ENCODE assay signal across 8 cellular contexts in genomic region chr1:201828820-201829774, GRCh38. TPM values are rescaled to one million over a fixed set of nuclear protein-coding genes. Genes with fewer than 3 reads are reported as not detected.
DNase-seq lines count a peak whose midpoint lies in the region; ATAC-seq and TF ChIP-seq lines count a peak whose summit lies in the region.

TSS of gene IPO9 (plus strand) at chr1:201829157. CDS start at chr1:201829210, 53 bp downstream.

- POLR2A ChIA-PET in Panc1 (lab: Charles Lee), result interaction anchor here (0.6 kb wide), 2 partner anchors 19 to 54 kb away, joined by 4 to 8 read pairs; no protein-coding TSS in a partner anchor

- CTCF ChIA-PET in Panc1 (lab: Charles Lee), result interaction anchor here (0.6 to 1.1 kb wide), 2 partner anchors 35 to 45 kb away, joined by 4 to 5 read pairs; no protein-coding TSS in a partner anchor

- peak within 1 kb of the TSS; percentile 88 for H3K9ac ChIP-seq in muscle layer of colon (ENCODE audit: low read length)

- H3K4me3 ChIP-seq in Panc1 (ENCODE audit: low read depth in 2 of 2, low read length in 2 of 2) (peak within 1 kb of the TSS; percentile 83 to 85), muscle layer of colon (ENCODE audit: low read depth in 1 of 2, low read length in 2 of 2) (peak within 1 kb of the TSS; percentile 86 to 95)

- H3K9me3 Mint-ChIP-seq in activated T-cell treated with anti-CD3 and anti-CD28 coated beads, Interleukin-2, amount 50 U/mL, for 4 hours, result no peaks in the 10 kb centered on the region

- H3K4me1 Mint-ChIP-seq in activated T-cell treated with anti-CD3 and anti-CD28 coated beads, Interleukin-2, amount 50 U/mL, for 4 hours (ENCODE audit: low read depth), result peaks cover 39% of the 10 kb centered on the region

- peak; percentile 99 for TF ChIP-seq CTCF in Panc1 (IDR thresholded peaks at IDR 0.05)

- in situ Hi-C loops in Panc1 (cut with HindIII; ENCODE audit: low pct_unique_long_range_greater_than_20kb, low sequenced_read_pairs), result no loop called here

- H3K9me3 ChIP-seq in Panc1 (ENCODE audit: control insufficient read depth, insufficient read depth, low read depth, low read length) (no peaks in the 10 kb centered on the region), muscle layer of colon (ENCODE audit: low read length) (no peaks in the 10 kb centered on the region)

- H3K36me3 ChIP-seq in Panc1 (ENCODE audit: control insufficient read depth, insufficient read depth, low read length) (no peaks in the 10 kb centered on the region; the same call in 1 of the 2 replicates), muscle layer of colon (ENCODE audit: insufficient read depth, low read length) (no peaks in the 10 kb centered on the region)

- H3K27me3 ChIP-seq in Panc1 (ENCODE audit: control insufficient read depth, insufficient read depth, low read length) (no peaks in the 10 kb centered on the region), muscle layer of colon (ENCODE audit: control insufficient read depth in 1 of 2, insufficient read depth in 2 of 2, low read length in 2 of 2) (no peaks in the 10 kb centered on the region)

- peaks cover 3% of the 10 kb centered on the region for H3K36me3 Mint-ChIP-seq in activated T-cell treated with anti-CD3 and anti-CD28 coated beads, Interleukin-2, amount 50 U/mL, for 4 hours (ENCODE audit: insufficient read depth)

- BruUV-seq in Panc1 (replicated peaks; lab: Mats Ljungman, UMichigan), result TSS peak; percentile 75

- intact Hi-C loops in Panc1 (cut with micrococcal nuclease; ENCODE audit: unreplicated experiment), result no loop called here

- peak; percentile 84 for ATAC-seq in GM21717 (IDR thresholded peaks at IDR 0.05; ENCODE audit: unreplicated experiment)
- ATAC-seq in Panc1, result peak; percentile 95
- peak; percentile 95 for ATAC-seq in activated T-cell treated with anti-CD3 and anti-CD28 coated beads, Interleukin-2, amount 50 U/mL, for 4 hours
- peak; percentile 97 for ATAC-seq in esophagus mucosa

- peak; percentile 69 for DNase-seq in DMS79 (lab: John Stamatoyannopoulos, UW)
- peak; percentile 89 for DNase-seq in KG1 (lab: John Stamatoyannopoulos, UW)
- peak; percentile 85 for DNase-seq in Panc1 (ENCODE audit: low read depth, low spot score)
- peak; percentile 94 for DNase-seq in activated T-cell treated with anti-CD3 and anti-CD28 coated beads, Interleukin-2, amount 50 U/mL, for 4 hours
- peak; percentile 84 to 94 for DNase-seq in stimulated activated CD8-positive, alpha-beta memory T cell treated with anti-CD3 and anti-CD28 coated beads, Interleukin-7, amount 100 ng/mL, for 1 hour (ENCODE audit: low read depth in 2 of 2)

- H3K4me1 ChIP-seq in Panc1 (ENCODE audit: control insufficient read depth, insufficient read depth, low read length) (peaks cover 24% of the 10 kb centered on the region), muscle layer of colon (ENCODE audit: insufficient read depth, low read length) (peaks cover 28% of the 10 kb centered on the region)

- H3K27me3 Mint-ChIP-seq in activated T-cell treated with anti-CD3 and anti-CD28 coated beads, Interleukin-2, amount 50 U/mL, for 4 hours (ENCODE audit: low read depth), result no peaks in the 10 kb centered on the region

- H3K4me3 Mint-ChIP-seq in activated T-cell treated with anti-CD3 and anti-CD28 coated beads, Interleukin-2, amount 50 U/mL, for 4 hours, result peak within 1 kb of the TSS; percentile 99

- H3K27ac ChIP-seq in Panc1 (ENCODE audit: low read length), result peak within 1 kb of the TSS; percentile 91
- H3K27ac ChIP-seq in muscle layer of colon (ENCODE audit: low read depth, low read length), result peak within 1 kb of the TSS; percentile 70

RNA-seq across cellular contexts. Expression of gene IPO9, which starts in this region (rescaled TPM):
- total RNA-seq in Panc1 (2021; ENCODE audit: unreplicated experiment) (106 TPM), esophagus mucosa (26.9 TPM)
- polyA plus RNA-seq in Panc1 (2012; ENCODE audit: insufficient read length), result 65.7 TPM
- total RNA-seq in activated T-cell treated with anti-CD3 and anti-CD28 coated beads, Interleukin-2, amount 50 U/mL, for 4 hours, result 10 to 100 TPM; 45.4 to 48.3 (median 46.9) TPM

Comparison
In these comparisons a context has a peak if more than half of its experiments do, and no peak if none do; other contexts are left out.
1. Peak in every context shown above with its lines: DNase-seq, ATAC-seq, H3K4me3 ChIP-seq and H3K27ac ChIP-seq.